10 cellular contexts compared by ENCODE assay signal in genomic region chr1:221824025-221824424, GRCh38.
DNase-seq lines count a peak whose midpoint lies in the region; ATAC-seq, FAIRE-seq and TF ChIP-seq lines count a peak whose summit lies in the region.
"Had no signal": no experiment of that assay in that cellular context is flagged by ENCODE, and none has a peak within 500 bp of the region (broad histone marks: within the 10 kb centered on the region; RNA-seq: fewer than 3 reads in every experiment).

No MANE protein-coding gene starts in this region.

- H3K36me3 Mint-ChIP-seq in CD8-positive, alpha-beta memory T cell: peaks cover 0 to 1% (median 0%) of the 10 kb centered on the region in 3 donors

- ATAC-seq in GM18870 (IDR thresholded peaks at IDR 0.05; ENCODE audit: unreplicated experiment): peak; percentile 50
- ATAC-seq in HG03432 (IDR thresholded peaks at IDR 0.05; ENCODE audit: unreplicated experiment): peak; percentile 60

- no peaks in the 10 kb centered on the region for H3K27me3 Mint-ChIP-seq in CD8-positive, alpha-beta memory T cell

- no peaks in the 10 kb centered on the region for H3K9me3 Mint-ChIP-seq in CD8-positive, alpha-beta memory T cell

- CTCF ChIA-PET in CD8-positive, alpha-beta memory T cell (lab: Charles Lee): no interaction called here

- H3K4me3 ChIP-seq in cardiac fibroblast (replicated peaks in 1 of 2; ENCODE audit: low read depth in 2 of 2, low read length in 2 of 2): no peak overlapping the region
- no peak overlapping the region for H3K4me3 ChIP-seq in CD8-positive, alpha-beta memory T cell (ENCODE audit: low read length)
- H3K4me3 ChIP-seq: ovary had no signal

- peaks cover 34 to 42% (median 38%) of the 10 kb centered on the region in 3 donors for H3K4me1 Mint-ChIP-seq in CD8-positive, alpha-beta memory T cell

- H3K4me1 ChIP-seq in CD8-positive, alpha-beta memory T cell (ENCODE audit: insufficient read depth, low read length): peaks cover 9% of the 10 kb centered on the region

- DNase-seq in A172 (ENCODE audit: low spot score) (peak; percentile 76), cardiac fibroblast (ENCODE audit: low read depth in 2 of 2) (peak; percentile 65 to 89), OCI-M1 (lab: John Stamatoyannopoulos, UW) (no peak), NCI-H2081 (lab: John Stamatoyannopoulos, UW) (no peak), D721Med (ENCODE audit: insufficient read length, low spot score) (no peak)
- no peak for DNase-seq in CD8-positive, alpha-beta memory T cell
- DNase-seq: ovary had no signal

- H3K4me3 Mint-ChIP-seq in CD8-positive, alpha-beta memory T cell: no peak overlapping the region
- H3K4me3 Mint-ChIP-seq: CD14-positive monocyte had no signal

- H3K27me3 ChIP-seq in CD8-positive, alpha-beta memory T cell (ENCODE audit: insufficient read depth, low read length, poor library complexity, severe bottlenecking): no peaks in the 10 kb centered on the region
- H3K27me3 ChIP-seq: ovary had no signal

- H3K27ac ChIP-seq in CD8-positive, alpha-beta memory T cell (ENCODE audit: low read depth, low read length): no peak overlapping the region
- H3K27ac ChIP-seq: ovary had no signal

- no peak overlapping the region for H3K27ac Mint-ChIP-seq in CD8-positive, alpha-beta memory T cell

- no peak for TF ChIP-seq CTCF in cardiac fibroblast (IDR thresholded peaks at IDR 0.05; ENCODE audit: low read depth, low read length)
- TF ChIP-seq CTCF in D721Med (IDR thresholded peaks at IDR 0.05; ENCODE audit: insufficient read depth, missing control alignments): no peak

- no peaks in the 10 kb centered on the region for H3K36me3 ChIP-seq in CD8-positive, alpha-beta memory T cell (ENCODE audit: insufficient read depth, low read length)
- H3K36me3 ChIP-seq: ovary had no signal

- no peak for FAIRE-seq in D721Med (lab: Jason Lieb, UNC)

- POLR2A ChIA-PET in CD8-positive, alpha-beta memory T cell (lab: Charles Lee): no interaction called here

- no peaks in the 10 kb centered on the region for H3K9me3 ChIP-seq in CD8-positive, alpha-beta memory T cell (ENCODE audit: low read length)
- H3K9me3 ChIP-seq: ovary had no signal

Comparison
In these comparisons a context has a peak if more than half of its experiments do, and no peak if none do; other contexts are left out.
1. DNase-seq: peak in A172 (single experiment) and cardiac fibroblast (2 of 2); none in OCI-M1 (single experiment), CD8-positive, alpha-beta memory T cell (0 of 5), NCI-H2081 (0 of 2) and D721Med (single experiment).